32 cellular contexts compared by ENCODE assay signal in the genomic region with DNA sequence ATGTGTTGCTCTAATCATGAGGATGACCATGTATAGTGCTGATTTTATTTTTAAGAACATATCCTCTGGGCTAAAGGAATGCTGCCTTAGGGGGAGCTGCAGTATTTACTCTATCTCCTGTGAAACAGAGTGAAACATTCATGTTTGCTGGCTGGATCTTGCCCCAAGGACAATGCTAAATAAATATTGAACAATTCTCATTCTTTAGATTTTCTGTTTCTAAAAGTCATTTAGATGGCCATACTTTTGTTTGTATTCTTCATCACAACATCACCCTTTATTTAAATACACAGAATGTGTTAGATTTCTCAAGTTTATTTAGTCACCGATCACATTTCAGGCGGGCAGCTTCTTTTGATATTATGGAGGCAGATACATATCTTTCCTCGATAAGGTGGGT.
DNase-seq lines count a peak whose midpoint lies in the region; ATAC-seq and TF ChIP-seq lines count a peak whose summit lies in the region.
"Had no signal": no experiment of that assay in that cellular context is flagged by ENCODE, and none has a peak within 500 bp of the region (broad histone marks: within the 10 kb centered on the region; RNA-seq: fewer than 3 reads in every experiment).

No MANE protein-coding gene starts in this region.

- no peak for TF ChIP-seq POLR2A in prostate gland (IDR thresholded peaks at IDR 0.05)

- intact Hi-C loops in ascending aorta (cut with DNase I): no loop called here
- intact Hi-C loops in prostate gland (cut with DNase I): no loop called here

- DNase-seq in HFFc6 (peak; percentile 15), ascending aorta (ENCODE audit: low spot score in 2 of 2) (no peak), hepatocyte (ENCODE audit: low spot score) (no peak), thoracic aorta (ENCODE audit: low spot score) (no peak), KG1 (lab: John Stamatoyannopoulos, UW) (no peak), prostate gland (ENCODE audit: low spot score) (no peak)
- DNase-seq: activated CD4-positive, alpha-beta memory T cell treated with anti-CD3 and anti-CD28 coated beads, Interleukin-2, amount 10 ng/mL, durations not matched to agents 7 days and 5 days; activated CD8-positive, alpha-beta memory T cell treated with anti-CD3 and anti-CD28 coated beads, Interleukin-2, amount 50 U/mL, for 48 hours; activated naive CD4-positive, alpha-beta T cell treated with anti-CD3 and anti-CD28 coated beads, Interleukin-2, amount 10 ng/mL, durations not matched to agents 7 days and 5 days; amniotic stem cell; C1 segment of cervical spinal cord; COR-L47; H7; kidney glomerular epithelial cell; MG63; mucosa of descending colon; natural killer cell; NCI-H1105; NCI-H2029; NCI-H526; NK-92 treated with Interleukin-12 subunit alpha and Interleukin-12 subunit beta, amount 100 ng/mL, for 24 hours; occipital lobe; PC-9; stimulated activated naive B cell treated with anti-CD40 and anti-IgM and Interleukin-4, amounts not matched to agents 10 μg/mL and 1 μg/mL and 100 μg/mL, for 72 hours; substantia nigra; upper lobe of left lung had no signal

- H3K79me2 ChIP-seq in hepatocyte: no peaks in the 10 kb centered on the region

- peak overlapping the region; percentile 22 to 56 for H3K27ac ChIP-seq in ascending aorta
- peak overlapping the region; percentile 33 for H3K27ac ChIP-seq in hepatocyte
- peak overlapping the region; percentile 67 to 71 for H3K27ac ChIP-seq in thoracic aorta
- no peak overlapping the region for H3K27ac ChIP-seq in prostate gland
- H3K27ac ChIP-seq: breast epithelium, PC-9, upper lobe of left lung had no signal

- H3K4me3 ChIP-seq in ascending aorta: no peak overlapping the region
- no peak overlapping the region for H3K4me3 ChIP-seq in hepatocyte
- H3K4me3 ChIP-seq in thoracic aorta: no peak overlapping the region
- H3K4me3 ChIP-seq in prostate gland: no peak overlapping the region
- H3K4me3 ChIP-seq: breast epithelium, MG63, mucosa of descending colon, PC-9, upper lobe of left lung had no signal

- TF ChIP-seq CTCF in HFFc6 (IDR thresholded peaks at IDR 0.05): no peak
- TF ChIP-seq CTCF in ascending aorta (IDR thresholded peaks at IDR 0.05): no peak
- peak; percentile 5 for TF ChIP-seq CTCF in hepatocyte (IDR thresholded peaks at IDR 0.05; ENCODE audit: poor library complexity)
- no peak for TF ChIP-seq CTCF in thoracic aorta (IDR thresholded peaks at IDR 0.05)
- TF ChIP-seq CTCF in prostate gland (IDR thresholded peaks at IDR 0.05): no peak

- no peaks in the 10 kb centered on the region for H3K9me3 Mint-ChIP-seq in HFFc6
- H3K9me3 Mint-ChIP-seq: activated CD4-positive, alpha-beta memory T cell treated with anti-CD3 and anti-CD28 coated beads, Interleukin-2, amount 10 ng/mL, durations not matched to agents 7 days and 5 days; activated naive CD4-positive, alpha-beta T cell treated with anti-CD3 and anti-CD28 coated beads, Interleukin-2, amount 10 ng/mL, durations not matched to agents 7 days and 5 days; activated T-helper 1 cell treated with anti-CD3 and anti-CD28 coated beads, Interleukin-12 subunit alpha, Interleukin-12 subunit beta, Interleukin-2, Interleukin-4 antibody, amounts not matched to agents 30 ng/mL and 10 ng/mL and 1 ng/mL, durations not matched to agents 14 hours and 24 hours and 36 hours; natural killer cell had no signal

- H3K36me3 ChIP-seq in ascending aorta (no peaks in the 10 kb centered on the region), hepatocyte (replicated peaks; ENCODE audit: insufficient read depth, low read depth) (no peaks in the 10 kb centered on the region), thoracic aorta (no peaks in the 10 kb centered on the region), prostate gland (no peaks in the 10 kb centered on the region)
- H3K36me3 ChIP-seq: breast epithelium, MG63, upper lobe of left lung had no signal

- H3K4me2 ChIP-seq in hepatocyte: peak overlapping the region; percentile 2
- H3K4me2 ChIP-seq: PC-9 had no signal

- peaks cover 34% of the 10 kb centered on the region for H3K4me1 Mint-ChIP-seq in HFFc6 (ENCODE audit: low read depth)
- H3K4me1 Mint-ChIP-seq: activated CD4-positive, alpha-beta memory T cell treated with anti-CD3 and anti-CD28 coated beads, Interleukin-2, amount 10 ng/mL, durations not matched to agents 7 days and 5 days; activated naive CD4-positive, alpha-beta T cell treated with anti-CD3 and anti-CD28 coated beads, Interleukin-2, amount 10 ng/mL, durations not matched to agents 7 days and 5 days; IgD-negative memory B cell; natural killer cell; stimulated activated naive B cell treated with anti-CD40 and anti-IgM and Interleukin-4, amounts not matched to agents 10 μg/mL and 1 μg/mL and 100 μg/mL, for 72 hours had no signal

- no peaks in the 10 kb centered on the region for H3K27me3 ChIP-seq in ascending aorta
- H3K27me3 ChIP-seq in hepatocyte: no peaks in the 10 kb centered on the region
- no peaks in the 10 kb centered on the region for H3K27me3 ChIP-seq in thoracic aorta (replicated peaks; ENCODE audit: insufficient read depth)
- no peaks in the 10 kb centered on the region for H3K27me3 ChIP-seq in prostate gland (replicated peaks; ENCODE audit: insufficient read depth)
- H3K27me3 ChIP-seq: breast epithelium, MG63, upper lobe of left lung had no signal

- peaks cover 5 to 25% of the 10 kb centered on the region in 2 donors for H3K4me1 ChIP-seq in ascending aorta
- H3K4me1 ChIP-seq in hepatocyte (ENCODE audit: insufficient read depth): peaks cover 8% of the 10 kb centered on the region
- H3K4me1 ChIP-seq in thoracic aorta (ENCODE audit: control insufficient read depth in 1 of 2, low read depth in 2 of 2): peaks cover 16 to 59% of the 10 kb centered on the region in 2 donors
- H3K4me1 ChIP-seq in prostate gland (replicated peaks): no peaks in the 10 kb centered on the region
- H3K4me1 ChIP-seq: breast epithelium, upper lobe of left lung had no signal

- H3K9me3 ChIP-seq in ascending aorta: no peaks in the 10 kb centered on the region
- H3K9me3 ChIP-seq in hepatocyte (ENCODE audit: low read depth): no peaks in the 10 kb centered on the region
- H3K9me3 ChIP-seq in thoracic aorta: no peaks in the 10 kb centered on the region
- H3K9me3 ChIP-seq in prostate gland: no peaks in the 10 kb centered on the region
- H3K9me3 ChIP-seq: breast epithelium, MG63, mucosa of descending colon, upper lobe of left lung had no signal

- H3K4me3 Mint-ChIP-seq in HFFc6: no peak overlapping the region
- H3K4me3 Mint-ChIP-seq: activated CD4-positive, alpha-beta memory T cell treated with anti-CD3 and anti-CD28 coated beads, Interleukin-2, amount 10 ng/mL, durations not matched to agents 7 days and 5 days; activated naive CD4-positive, alpha-beta T cell treated with anti-CD3 and anti-CD28 coated beads, Interleukin-2, amount 10 ng/mL, durations not matched to agents 7 days and 5 days; activated T-helper 1 cell treated with anti-CD3 and anti-CD28 coated beads, Interleukin-12 subunit alpha, Interleukin-12 subunit beta, Interleukin-2, Interleukin-4 antibody, amounts not matched to agents 30 ng/mL and 10 ng/mL and 1 ng/mL, durations not matched to agents 14 hours and 24 hours and 36 hours; IgD-negative memory B cell; natural killer cell; stimulated activated naive B cell treated with anti-CD40 and anti-IgM and Interleukin-4, amounts not matched to agents 10 μg/mL and 1 μg/mL and 100 μg/mL, for 72 hours had no signal

- H4K20me1 ChIP-seq in hepatocyte (ENCODE audit: insufficient read depth, poor library complexity, severe bottlenecking): no peaks in the 10 kb centered on the region

- H3K36me3 Mint-ChIP-seq in HFFc6 (ENCODE audit: low read depth): peaks cover 5% of the 10 kb centered on the region; the same call in 1 of the 2 replicates
- H3K36me3 Mint-ChIP-seq: activated naive CD4-positive, alpha-beta T cell treated with anti-CD3 and anti-CD28 coated beads, Interleukin-2, amount 10 ng/mL, durations not matched to agents 7 days and 5 days; IgD-negative memory B cell; natural killer cell; stimulated activated naive B cell treated with anti-CD40 and anti-IgM and Interleukin-4, amounts not matched to agents 10 μg/mL and 1 μg/mL and 100 μg/mL, for 72 hours had no signal

- H2AFZ ChIP-seq in hepatocyte: no peak overlapping the region
- H2AFZ ChIP-seq: PC-9 had no signal

- H3K27me3 Mint-ChIP-seq in HFFc6 (ENCODE audit: insufficient read depth): no peaks in the 10 kb centered on the region; the same call in 1 of the 2 replicates
- H3K27me3 Mint-ChIP-seq: IgD-negative memory B cell had no signal

- 70% methylated on average over 3 of the region's 3 CpGs for WGBS in hepatocyte (ENCODE audit: low lambda C conversion rate, missing lambda C conversion rate)
- 70% methylated on average over 3 of the region's 3 CpGs for WGBS in prostate gland

- H3K27ac Mint-ChIP-seq in HFFc6: peak overlapping the region; percentile 24; the same call in 1 of the 2 replicates
- H3K27ac Mint-ChIP-seq: activated CD4-positive, alpha-beta memory T cell treated with anti-CD3 and anti-CD28 coated beads, Interleukin-2, amount 10 ng/mL, durations not matched to agents 7 days and 5 days; activated naive CD4-positive, alpha-beta T cell treated with anti-CD3 and anti-CD28 coated beads, Interleukin-2, amount 10 ng/mL, durations not matched to agents 7 days and 5 days; activated T-helper 1 cell treated with anti-CD3 and anti-CD28 coated beads, Interleukin-12 subunit alpha, Interleukin-12 subunit beta, Interleukin-2, Interleukin-4 antibody, amounts not matched to agents 30 ng/mL and 10 ng/mL and 1 ng/mL, durations not matched to agents 14 hours and 24 hours and 36 hours; IgD-negative memory B cell; natural killer cell; stimulated activated naive B cell treated with anti-CD40 and anti-IgM and Interleukin-4, amounts not matched to agents 10 μg/mL and 1 μg/mL and 100 μg/mL, for 72 hours had no signal

- ATAC-seq in thoracic aorta (ENCODE audit: insufficient number of reproducible peaks, low FRiP score, low read depth) (no peak), HG02759 (IDR thresholded peaks at IDR 0.05; ENCODE audit: unreplicated experiment) (no peak), HG03354 (IDR thresholded peaks at IDR 0.05; ENCODE audit: poor library complexity, severe bottlenecking, unreplicated experiment) (no peak)
- ATAC-seq: mucosa of descending colon; natural killer cell; Right ventricle myocardium inferior; stimulated activated naive B cell treated with anti-CD40 and anti-IgM and Interleukin-4, amounts not matched to agents 10 μg/mL and 1 μg/mL and 100 μg/mL, for 72 hours had no signal

- H3K9me2 ChIP-seq in hepatocyte (replicated peaks; ENCODE audit: insufficient read depth): no peaks in the 10 kb centered on the region

Comparison
In these comparisons a context has a peak if more than half of its experiments do, and no peak if none do; other contexts are left out.
1. H3K27ac ChIP-seq: peak in ascending aorta (2 of 2), hepatocyte (single experiment) and thoracic aorta (2 of 2); none in prostate gland (0 of 2).